1 cellular context compared by ENCODE assay signal in genomic region chr16:75288596-75289120, GRCh38.
TF ChIP-seq lines count a peak whose summit lies in the region.

No MANE protein-coding gene starts in this region.

TF ChIP-seq in GM12878, 131 proteins besides CTCF, POLR2A, EP300 and RAD21 (continued from another document and continues in another):
- TF ChIP-seq CUX1 (IDR thresholded peaks at IDR 0.05; ENCODE audit: insufficient replicate concordance, low read depth, low read length), result no peak
- TF ChIP-seq NR2F1 (conservative IDR thresholded peaks at IDR 0.05), result peak; percentile 86
- TF ChIP-seq BHLHE40 (IDR thresholded peaks at IDR 0.05; ENCODE audit: borderline replicate concordance in 1 of 2, low read depth in 2 of 2, low read length in 1 of 2), result peak in 1 of 2 experiments; percentile 69; a peak in 2 of 4 replicates
- TF ChIP-seq BMI1 (IDR thresholded peaks at IDR 0.05; ENCODE audit: borderline replicate concordance), result no peak
- no peak for TF ChIP-seq E2F8 (IDR thresholded peaks at IDR 0.05; ENCODE audit: low read depth, partially characterized antibody)
- no peak for TF ChIP-seq ZSCAN29 (IDR thresholded peaks at IDR 0.05)
- TF ChIP-seq IKZF2 (IDR thresholded peaks at IDR 0.05), result peak; percentile 39 to 54; a peak in 2 of 4 replicates
- TF ChIP-seq TCF7 (IDR thresholded peaks at IDR 0.05; ENCODE audit: borderline replicate concordance), result no peak
- TF ChIP-seq BCLAF1 (IDR thresholded peaks at IDR 0.05), result no peak
- TF ChIP-seq YY1 (IDR thresholded peaks at IDR 0.05; ENCODE audit: low read depth, low read length), result no peak
- 0 out of 2 replicates have a peak, but pooled peaks have one; percentile 57 for TF ChIP-seq NBN (IDR thresholded peaks at IDR 0.05)
- TF ChIP-seq ATF3 (IDR thresholded peaks at IDR 0.05; ENCODE audit: borderline replicate concordance, extremely low read depth, low read depth, low read length), result no peak
- TF ChIP-seq ATF7 (IDR thresholded peaks at IDR 0.05; ENCODE audit: low read depth), result no peak
- no peak for TF ChIP-seq SMARCA5 (IDR thresholded peaks at IDR 0.05)
- TF ChIP-seq GATAD2B (conservative IDR thresholded peaks at IDR 0.05; ENCODE audit: low read depth), result peak; percentile 26; the same call in 1 of the 2 replicates
- TF ChIP-seq PML (IDR thresholded peaks at IDR 0.05; ENCODE audit: low read length), result no peak
- no peak for TF ChIP-seq SREBF1 (IDR thresholded peaks at IDR 0.05; ENCODE audit: low read length)
- TF ChIP-seq IRF3 (IDR thresholded peaks at IDR 0.05), result no peak
- TF ChIP-seq CBFB (IDR thresholded peaks at IDR 0.05; ENCODE audit: low read depth), result no peak
- peak; percentile 44; the same call in 1 of the 2 replicates for TF ChIP-seq RUNX3 (IDR thresholded peaks at IDR 0.05; ENCODE audit: low read length)
- TF ChIP-seq MEF2A (IDR thresholded peaks at IDR 0.05; ENCODE audit: insufficient read depth, low read depth, low read length), result no peak
- TF ChIP-seq, protein P1, sequence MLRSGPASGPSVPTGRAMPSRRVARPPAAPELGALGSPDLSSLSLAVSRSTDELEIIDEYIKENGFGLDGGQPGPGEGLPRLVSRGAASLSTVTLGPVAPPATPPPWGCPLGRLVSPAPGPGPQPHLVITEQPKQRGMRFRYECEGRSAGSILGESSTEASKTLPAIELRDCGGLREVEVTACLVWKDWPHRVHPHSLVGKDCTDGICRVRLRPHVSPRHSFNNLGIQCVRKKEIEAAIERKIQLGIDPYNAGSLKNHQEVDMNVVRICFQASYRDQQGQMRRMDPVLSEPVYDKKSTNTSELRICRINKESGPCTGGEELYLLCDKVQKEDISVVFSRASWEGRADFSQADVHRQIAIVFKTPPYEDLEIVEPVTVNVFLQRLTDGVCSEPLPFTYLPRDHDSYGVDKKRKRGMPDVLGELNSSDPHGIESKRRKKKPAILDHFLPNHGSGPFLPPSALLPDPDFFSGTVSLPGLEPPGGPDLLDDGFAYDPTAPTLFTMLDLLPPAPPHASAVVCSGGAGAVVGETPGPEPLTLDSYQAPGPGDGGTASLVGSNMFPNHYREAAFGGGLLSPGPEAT (IDR thresholded peaks at IDR 0.05; ENCODE audit: low read depth), result no peak
- TF ChIP-seq PAX5 (IDR thresholded peaks at IDR 0.05; ENCODE audit: borderline replicate concordance, low read depth, low read length), result peak; percentile 57; the same call in 1 of the 2 replicates
- no peak for TF ChIP-seq KDM1A (IDR thresholded peaks at IDR 0.05; ENCODE audit: borderline replicate concordance)
- no peak for TF ChIP-seq KLF5 (IDR thresholded peaks at IDR 0.05; ENCODE audit: partially characterized antibody)
- no peak for TF ChIP-seq ZNF687 (IDR thresholded peaks at IDR 0.05)
- TF ChIP-seq, protein P2, sequence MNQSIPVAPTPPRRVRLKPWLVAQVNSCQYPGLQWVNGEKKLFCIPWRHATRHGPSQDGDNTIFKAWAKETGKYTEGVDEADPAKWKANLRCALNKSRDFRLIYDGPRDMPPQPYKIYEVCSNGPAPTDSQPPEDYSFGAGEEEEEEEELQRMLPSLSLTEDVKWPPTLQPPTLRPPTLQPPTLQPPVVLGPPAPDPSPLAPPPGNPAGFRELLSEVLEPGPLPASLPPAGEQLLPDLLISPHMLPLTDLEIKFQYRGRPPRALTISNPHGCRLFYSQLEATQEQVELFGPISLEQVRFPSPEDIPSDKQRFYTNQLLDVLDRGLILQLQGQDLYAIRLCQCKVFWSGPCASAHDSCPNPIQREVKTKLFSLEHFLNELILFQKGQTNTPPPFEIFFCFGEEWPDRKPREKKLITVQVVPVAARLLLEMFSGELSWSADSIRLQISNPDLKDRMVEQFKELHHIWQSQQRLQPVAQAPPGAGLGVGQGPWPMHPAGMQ (IDR thresholded peaks at IDR 0.05; ENCODE audit: borderline replicate concordance), result peak; percentile 46; the same call in 1 of the 2 replicates
- no peak for TF ChIP-seq ZBTB33 (IDR thresholded peaks at IDR 0.05)
- no peak for TF ChIP-seq CEBPB (IDR thresholded peaks at IDR 0.05; ENCODE audit: borderline replicate concordance in 1 of 2, low read depth in 2 of 2, low read length in 2 of 2)
- no peak for TF ChIP-seq HCFC1 (IDR thresholded peaks at IDR 0.05; ENCODE audit: low read length)
- no peak for TF ChIP-seq KAT2A (conservative IDR thresholded peaks at IDR 0.05; ENCODE audit: control insufficient read depth, low read depth, low read length)
- TF ChIP-seq MTA2 (IDR thresholded peaks at IDR 0.05; ENCODE audit: low read depth), result peak; percentile 56; the same call in 1 of the 2 replicates
- TF ChIP-seq ZNF217 (IDR thresholded peaks at IDR 0.05), result no peak
